Comparison of ENCODE assay signal across 8 cellular contexts in the genomic region with DNA sequence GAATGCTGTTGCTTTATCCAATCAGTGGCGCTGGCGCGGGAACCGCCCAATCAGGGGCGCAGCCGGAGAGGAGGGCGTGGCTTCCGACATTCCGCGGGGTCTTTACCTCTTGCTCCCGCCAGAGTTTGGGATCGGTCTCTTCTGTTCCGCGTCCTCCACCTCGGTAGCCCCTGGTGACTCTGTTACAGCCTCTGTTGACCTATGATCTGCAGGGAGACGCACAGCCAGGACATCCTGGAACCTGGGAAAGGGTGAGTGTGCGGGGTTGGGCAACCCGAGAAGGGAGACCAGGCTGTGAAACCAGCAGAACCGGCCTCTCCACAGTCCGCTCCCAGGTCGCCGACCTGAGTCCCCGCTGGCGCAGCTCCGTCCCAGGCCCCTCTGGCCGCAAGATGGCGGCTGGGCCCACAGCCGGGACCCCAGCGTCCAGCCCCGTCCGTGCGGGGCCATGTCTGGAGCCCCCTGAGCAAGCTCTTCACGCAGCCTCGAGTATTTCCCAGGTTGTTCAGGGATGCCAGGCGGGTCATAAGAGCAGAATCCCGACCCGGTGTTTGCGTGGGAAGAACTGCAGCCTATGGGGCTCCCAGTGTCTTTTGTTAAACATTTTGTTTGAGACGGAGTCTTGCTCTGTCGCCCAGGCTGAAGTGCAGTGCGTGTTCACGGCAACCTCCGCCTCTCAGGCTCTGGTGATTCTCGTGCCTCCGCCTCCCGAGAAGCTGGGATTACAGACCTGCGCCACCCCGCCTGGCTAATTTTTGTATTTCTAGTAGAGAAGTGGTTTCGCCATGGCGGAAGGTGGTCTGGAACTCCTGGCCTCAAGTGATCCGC. TPM values are rescaled to one million over a fixed set of nuclear protein-coding genes. Genes with fewer than 3 reads are reported as not detected.
DNase-seq lines count a peak whose midpoint lies in the region; ATAC-seq, FAIRE-seq and TF ChIP-seq lines count a peak whose summit lies in the region.

No MANE protein-coding gene starts in this region.

- H3K36me3 ChIP-seq in suprapubic skin = no peaks in the 10 kb centered on the region

- TF ChIP-seq CTCF in omental fat pad (IDR thresholded peaks at IDR 0.05) = no peak
- TF ChIP-seq CTCF in suprapubic skin (IDR thresholded peaks at IDR 0.05) = no peak

- peak overlapping the region; percentile 87 for H3K4me3 Mint-ChIP-seq in activated naive CD4-positive, alpha-beta T cell treated with anti-CD3 and anti-CD28 coated beads, Interleukin-2, amount 10 ng/mL, durations not matched to agents 7 days and 5 days

- no peaks in the 10 kb centered on the region for H3K27me3 ChIP-seq in suprapubic skin

- H3K9me3 ChIP-seq in suprapubic skin = no peaks in the 10 kb centered on the region

- peak; percentile 44 for FAIRE-seq in RCC 7860 (lab: Jason Lieb, UNC)

- H3K27ac Mint-ChIP-seq in activated naive CD4-positive, alpha-beta T cell treated with anti-CD3 and anti-CD28 coated beads, Interleukin-2, amount 10 ng/mL, durations not matched to agents 7 days and 5 days = peak overlapping the region; percentile 82

- H3K27me3 Mint-ChIP-seq in activated naive CD4-positive, alpha-beta T cell treated with anti-CD3 and anti-CD28 coated beads, Interleukin-2, amount 10 ng/mL, durations not matched to agents 7 days and 5 days = no peaks in the 10 kb centered on the region

- H3K4me1 ChIP-seq in suprapubic skin = peaks cover 13% of the 10 kb centered on the region

- H3K4me1 Mint-ChIP-seq in activated naive CD4-positive, alpha-beta T cell treated with anti-CD3 and anti-CD28 coated beads, Interleukin-2, amount 10 ng/mL, durations not matched to agents 7 days and 5 days = peaks cover 35% of the 10 kb centered on the region

- peak overlapping the region; percentile 76 for H3K27ac ChIP-seq in suprapubic skin

- CTCF ChIA-PET in activated naive CD4-positive, alpha-beta T cell treated with anti-CD3 and anti-CD28 coated beads, Interleukin-2, amount 10 ng/mL, durations not matched to agents 7 days and 5 days (lab: Charles Lee) = no interaction called here

- DNase-seq in GM04504 (ENCODE audit: low read depth) = peak; percentile 24
- DNase-seq in RCC 7860 (ENCODE audit: low spot score) = peak; percentile 45
- DNase-seq in activated naive CD4-positive, alpha-beta T cell treated with anti-CD3 and anti-CD28 coated beads, Interleukin-2, amount 10 ng/mL, durations not matched to agents 7 days and 5 days = peak; percentile 86
- DNase-seq in globus pallidus (ENCODE audit: low spot score) = peak; percentile 65
- peak; percentile 69 for DNase-seq in omental fat pad (ENCODE audit: low spot score)
- DNase-seq in suprapubic skin (ENCODE audit: low spot score in 2 of 2) = peak; percentile 92 to 93
- no peak for DNase-seq in GM19240 (ENCODE audit: insufficient read length, low spot score)

- ATAC-seq in HG02852 (IDR thresholded peaks at IDR 0.05; ENCODE audit: unreplicated experiment) = peak; percentile 61
- ATAC-seq in omental fat pad (ENCODE audit: low FRiP score) = peak; percentile 86

- no peak for TF ChIP-seq EP300 in suprapubic skin (IDR thresholded peaks at IDR 0.05)

- peak in 1 of 2 donors; percentile 16 for TF ChIP-seq POLR2A in suprapubic skin (IDR thresholded peaks at IDR 0.05)

- H3K4me3 ChIP-seq in suprapubic skin = peak overlapping the region; percentile 72

- peaks cover 21% of the 10 kb centered on the region for H3K9me3 Mint-ChIP-seq in activated naive CD4-positive, alpha-beta T cell treated with anti-CD3 and anti-CD28 coated beads, Interleukin-2, amount 10 ng/mL, durations not matched to agents 7 days and 5 days

- H3K36me3 Mint-ChIP-seq in activated naive CD4-positive, alpha-beta T cell treated with anti-CD3 and anti-CD28 coated beads, Interleukin-2, amount 10 ng/mL, durations not matched to agents 7 days and 5 days = peaks cover 15% of the 10 kb centered on the region

- WGBS in suprapubic skin = 7% methylated on average over 29 of the region's 51 CpGs

RNA-seq across cellular contexts. Expression of a gene that starts 4.4 kb away (rescaled TPM):
- total RNA-seq in omental fat pad (1 to 10 TPM in 1 of 4 donors, under 1 TPM in 3; 0.48 to 2.8 (median 0.56) TPM), suprapubic skin (1 to 10 TPM; 2.5 to 5.9 (median 2.7) TPM)
